In genomic region chr18:50312296-50313030, GRCh38 we compare ENCODE assay signal across 10 cellular contexts. TPM values are rescaled to one million over a fixed set of nuclear protein-coding genes. Genes with fewer than 3 reads are reported as not detected.
A peak's percentile ranks its signal among the peaks of the same experiment; 100 is the strongest.
DNase-seq lines count a peak whose midpoint lies in the region; ATAC-seq, FAIRE-seq and TF ChIP-seq lines count a peak whose summit lies in the region.
"Had no signal": no experiment of that assay in that cellular context is flagged by ENCODE, and none has a peak within 500 bp of the region (broad histone marks: within the 10 kb centered on the region; RNA-seq: fewer than 3 reads in every experiment).

No MANE protein-coding gene starts in this region.

- H3K4me3 Mint-ChIP-seq in IgD-negative memory B cell = peak overlapping the region; percentile 22 to 88 (median 59)

- peaks cover 38 to 62% (median 39%) of the 10 kb centered on the region in 3 donors for H3K4me1 Mint-ChIP-seq in IgD-negative memory B cell

- H3K4me2 ChIP-seq in HepG2 (ENCODE audit: low read depth, low read length) = peak overlapping the region; percentile 0; the same call in 1 of the 2 replicates

- peak overlapping the region; percentile 6 to 78 (median 32) for H3K27ac Mint-ChIP-seq in IgD-negative memory B cell

- H3K9ac ChIP-seq in HepG2 (ENCODE audit: insufficient read depth, low read depth, low read length) = no peak overlapping the region

- H3K27ac ChIP-seq in HepG2 (ENCODE audit: extremely low read length, insufficient read depth, low read length) = no peak overlapping the region
- H3K27ac ChIP-seq in right lobe of liver = peak overlapping the region in 1 of 3 donors; percentile 10

- no peak for TF ChIP-seq RAD21 in HepG2 (CRISPR knock-in tag; IDR thresholded peaks at IDR 0.05)

- no peak for TF ChIP-seq POLR2A in HepG2 (IDR thresholded peaks at IDR 0.05; ENCODE audit: insufficient read depth in 1 of 2, low read depth in 2 of 2, low read length in 2 of 2)
- no peak for TF ChIP-seq POLR2A in right lobe of liver (IDR thresholded peaks at IDR 0.05)

- peaks cover 4% of the 10 kb centered on the region for H3K27me3 Mint-ChIP-seq in IgD-negative memory B cell

- in situ Hi-C loops in HepG2 (cut with HindIII; ENCODE audit: extremely low pct_ligation_motif_present, low pct_unique_long_range_greater_than_20kb) = no loop called here

- no peak for FAIRE-seq in HepG2 (lab: Jason Lieb, UNC)
- FAIRE-seq in HTR-8/SVneo (lab: Jason Lieb, UNC) = no peak

- TF ChIP-seq EP300 in HepG2 (IDR thresholded peaks at IDR 0.05; ENCODE audit: low read depth in 2 of 2, low read length in 2 of 2) (no peak), HepG2 (CRISPR knock-in tag; IDR thresholded peaks at IDR 0.05; ENCODE audit: borderline replicate concordance) (no peak)

- H3K36me3 ChIP-seq in HepG2 (replicated peaks in 1 of 2; ENCODE audit: control insufficient read depth in 1 of 2, insufficient read depth in 2 of 2, low read length in 2 of 2) = no peaks in the 10 kb centered on the region
- no peaks in the 10 kb centered on the region for H3K36me3 ChIP-seq in right lobe of liver

- no peaks in the 10 kb centered on the region for H3K79me2 ChIP-seq in HepG2 (ENCODE audit: insufficient read depth, low read length)

- intact Hi-C loops in HepG2 (cut with micrococcal nuclease; ENCODE audit: unreplicated experiment) (no loop called here), right lobe of liver (cut with DNase I) (no loop called here)

- H3K9me3 Mint-ChIP-seq in IgD-negative memory B cell = peaks cover 0 to 5% (median 0%) of the 10 kb centered on the region in 3 donors

- H4K20me1 ChIP-seq in HepG2 (ENCODE audit: insufficient read depth, low read length) = no peaks in the 10 kb centered on the region

- WGBS in HepG2 (ENCODE audit: low lambda C conversion rate) = 42% methylated on average over 7 of the region's 7 CpGs
- WGBS in right lobe of liver (ENCODE audit: insufficient coverage, low coverage, low lambda C conversion rate, missing lambda C conversion rate) = 79% methylated on average over 7 of the region's 7 CpGs

- peaks cover 44% of the 10 kb centered on the region for H3K4me1 ChIP-seq in HepG2 (ENCODE audit: insufficient read depth, low read length)
- H3K4me1 ChIP-seq in right lobe of liver = peaks cover 0 to 41% (median 5%) of the 10 kb centered on the region in 4 donors

- H3K36me3 Mint-ChIP-seq in IgD-negative memory B cell = no peaks in the 10 kb centered on the region

- ATAC-seq in HepG2 = no peak
- ATAC-seq in right lobe of liver = no peak
- peak; percentile 71 for ATAC-seq in HG02852 (IDR thresholded peaks at IDR 0.05; ENCODE audit: unreplicated experiment)

- POLR2A ChIA-PET in HepG2 (lab: Yijun Ruan, JAX) = no interaction called here

- no peak for TF ChIP-seq CTCF in HepG2 (CRISPR knock-in tag; IDR thresholded peaks at IDR 0.05)
- no peak for TF ChIP-seq CTCF in right lobe of liver (IDR thresholded peaks at IDR 0.05)

- DNase-seq in HepG2 (ENCODE audit: low spot score) = no peak
- DNase-seq in right lobe of liver = no peak
- no peak for DNase-seq in DMS 273 (lab: John Stamatoyannopoulos, UW; ENCODE audit: unreplicated experiment)
- no peak for DNase-seq in NCI-H2227 treated with DMSO at 0.1 percent for 48 hours (lab: John Stamatoyannopoulos, UW)
- DNase-seq in stimulated activated CD4-positive, alpha-beta T cell treated with anti-CD3 and anti-CD28 coated beads, Interleukin-12 subunit alpha, Interleukin-12 subunit beta, amount 100 ng/mL, for 4 hours = no peak
- DNase-seq in HTR-8/SVneo (ENCODE audit: insufficient read length, low spot score) = no peak
- DNase-seq: 8988T; activated naive CD4-positive, alpha-beta T cell had no signal

- no TSS peak for BruUV-seq in HepG2 (replicated peaks; lab: Mats Ljungman, UMichigan)

- H2AFZ ChIP-seq in HepG2 (ENCODE audit: low read length) = no peak overlapping the region

- H3K9me3 ChIP-seq in HepG2 (ENCODE audit: low read length) (no peaks in the 10 kb centered on the region), right lobe of liver (no peaks in the 10 kb centered on the region)

- CTCF ChIA-PET in HepG2 (lab: Yijun Ruan, JAX; ENCODE audit: low intra/inter-chr PET ratio, low total read pairs) = no interaction called here

- no peak overlapping the region for H3K4me3 ChIP-seq in HepG2 (replicated peaks in 1 of 3; ENCODE audit: insufficient read depth in 1 of 3, low read depth in 2 of 3, low read length in 3 of 3)
- H3K4me3 ChIP-seq in right lobe of liver = no peak overlapping the region

- H3K27me3 ChIP-seq in HepG2 (ENCODE audit: control insufficient read depth in 1 of 2, insufficient read depth in 2 of 2, low read length in 2 of 2) (no peaks in the 10 kb centered on the region), right lobe of liver (no peaks in the 10 kb centered on the region)

RNA-seq across cellular contexts. Expression of gene CXXC1, which starts 25.0 kb away (rescaled TPM):
- 29.8 and 32.9 TPM in 2 replicates for total RNA-seq in HepG2 (2016; rRNA removed; fragmentation: Illumina TruSeq; extraction: Trizol)
- total RNA-seq in HepG2 (2016; cell fraction: cytosol; rRNA removed; fragmentation: Illumina TruSeq; extraction: Trizol; ENCODE audit: low read depth) = 5.2 and 6.1 TPM in 2 replicates
- 27.2 and 40.8 TPM in 2 replicates for total RNA-seq in HepG2 (2016; cell fraction: insoluble cytoplasmic fraction; rRNA removed; fragmentation: Illumina TruSeq; extraction: Trizol)
- 16.4 and 17.8 TPM in 2 replicates for total RNA-seq in HepG2 (2016; cell fraction: membrane; rRNA removed; fragmentation: Illumina TruSeq; extraction: Trizol)
- 26.0 and 29.7 TPM in 2 replicates for total RNA-seq in HepG2 (2016; cell fraction: nucleus; rRNA removed; fragmentation: Illumina TruSeq; extraction: Trizol)
- 39.0 and 39.8 TPM in 2 replicates for polyA plus RNA-seq in HepG2 (2011; rRNA removed)
- 29.5 and 48.9 TPM in 2 replicates for polyA plus RNA-seq in HepG2 (2011; cell fraction: cytosol; rRNA removed)
- 324 and 455 TPM in 2 replicates for polyA plus RNA-seq in HepG2 (2011; cell fraction: nucleus; rRNA removed)
- 22.4 and 34.0 TPM in 2 replicates for polyA plus RNA-seq in HepG2 (2012)
- polyA plus RNA-seq in HepG2 (2016; cell fraction: cytosol; fragmentation: Illumina TruSeq; extraction: Trizol; ENCODE audit: low read depth) = 4.1 and 5.9 TPM in 2 replicates
- polyA plus RNA-seq in HepG2 (2016; cell fraction: insoluble cytoplasmic fraction; fragmentation: Illumina TruSeq; extraction: Trizol; ENCODE audit: low read depth) = 25.7 and 37.2 TPM in 2 replicates
- polyA plus RNA-seq in HepG2 (2016; cell fraction: membrane; fragmentation: Illumina TruSeq; extraction: Trizol; ENCODE audit: low read depth) = 14.3 and 15.5 TPM in 2 replicates
- polyA plus RNA-seq in HepG2 (2016; cell fraction: nucleus; fragmentation: Illumina TruSeq; extraction: Trizol; ENCODE audit: insufficient read depth, low read depth) = 119 and 130 TPM in 2 replicates
- 42.0 and 46.9 TPM in 2 replicates for polyA minus RNA-seq in HepG2 (2011; rRNA and poly(A)+ RNA removed; ENCODE audit: low replicate concordance)
- polyA minus RNA-seq in HepG2 (2011; cell fraction: cytosol; rRNA and poly(A)+ RNA removed) = 8.7 and 10.1 TPM in 2 replicates
- polyA minus RNA-seq in HepG2 (2011; cell fraction: nucleus; rRNA and poly(A)+ RNA removed) = 27.0 and 29.1 TPM in 2 replicates
- total RNA-seq in right lobe of liver = 10 to 100 TPM; 16.4 to 34.9 (median 26.1) TPM
- 98.6 TPM for polyA plus RNA-seq in IgD-negative memory B cell

RNA-seq across cellular contexts. Expression of gene MBD1, which starts 31.1 kb away (rescaled TPM):
- 15.2 and 25.5 TPM in 2 replicates for total RNA-seq in HepG2 (2016; rRNA removed; fragmentation: Illumina TruSeq; extraction: Trizol)
- total RNA-seq in HepG2 (2016; cell fraction: cytosol; rRNA removed; fragmentation: Illumina TruSeq; extraction: Trizol; ENCODE audit: low read depth) = 5.6 and 7.6 TPM in 2 replicates
- 13.1 and 25.2 TPM in 2 replicates for total RNA-seq in HepG2 (2016; cell fraction: insoluble cytoplasmic fraction; rRNA removed; fragmentation: Illumina TruSeq; extraction: Trizol)
- total RNA-seq in HepG2 (2016; cell fraction: membrane; rRNA removed; fragmentation: Illumina TruSeq; extraction: Trizol) = 13.7 and 14.8 TPM in 2 replicates
- 34.3 TPM in 2 replicates for total RNA-seq in HepG2 (2016; cell fraction: nucleus; rRNA removed; fragmentation: Illumina TruSeq; extraction: Trizol)
- 28.6 and 31.3 TPM in 2 replicates for polyA plus RNA-seq in HepG2 (2011; rRNA removed)
- polyA plus RNA-seq in HepG2 (2011; cell fraction: cytosol; rRNA removed) = 16.1 and 23.4 TPM in 2 replicates
- 145 and 153 TPM in 2 replicates for polyA plus RNA-seq in HepG2 (2011; cell fraction: nucleus; rRNA removed)
- polyA plus RNA-seq in HepG2 (2012) = 15.5 and 18.8 TPM in 2 replicates
- 4.3 and 4.6 TPM in 2 replicates for polyA plus RNA-seq in HepG2 (2016; cell fraction: cytosol; fragmentation: Illumina TruSeq; extraction: Trizol; ENCODE audit: low read depth)
- 15.4 and 19.3 TPM in 2 replicates for polyA plus RNA-seq in HepG2 (2016; cell fraction: insoluble cytoplasmic fraction; fragmentation: Illumina TruSeq; extraction: Trizol; ENCODE audit: low read depth)
- polyA plus RNA-seq in HepG2 (2016; cell fraction: membrane; fragmentation: Illumina TruSeq; extraction: Trizol; ENCODE audit: low read depth) = 8.7 and 8.9 TPM in 2 replicates
- polyA plus RNA-seq in HepG2 (2016; cell fraction: nucleus; fragmentation: Illumina TruSeq; extraction: Trizol; ENCODE audit: insufficient read depth, low read depth) = 54.5 and 56.4 TPM in 2 replicates
- polyA minus RNA-seq in HepG2 (2011; rRNA and poly(A)+ RNA removed; ENCODE audit: low replicate concordance) = 45.6 and 63.7 TPM in 2 replicates
- 12.0 and 13.2 TPM in 2 replicates for polyA minus RNA-seq in HepG2 (2011; cell fraction: cytosol; rRNA and poly(A)+ RNA removed)
- polyA minus RNA-seq in HepG2 (2011; cell fraction: nucleus; rRNA and poly(A)+ RNA removed) = 56.3 and 64.5 TPM in 2 replicates
- total RNA-seq in right lobe of liver = 10 to 100 TPM; 29.7 to 32.4 (median 30.7) TPM
- 42.6 TPM for polyA plus RNA-seq in IgD-negative memory B cell

RNA-seq across cellular contexts. Expression of gene CFAP53, which starts 46.2 kb away (rescaled TPM):
- total RNA-seq in HepG2 (2016; rRNA removed; fragmentation: Illumina TruSeq; extraction: Trizol) (0.07 TPM in 1 of 2 replicates, not detected in the other), right lobe of liver (under 1 TPM in 3 of 6 experiments, not detected in 3; 0.13 to 0.17 (median 0.14) TPM)
- total RNA-seq in HepG2 (2016; cell fraction: cytosol; rRNA removed; fragmentation: Illumina TruSeq; extraction: Trizol; ENCODE audit: low read depth) = 0.09 TPM in 1 of 2 replicates, not detected in the other
- 0.09 and 0.13 TPM in 2 replicates for total RNA-seq in HepG2 (2016; cell fraction: insoluble cytoplasmic fraction; rRNA removed; fragmentation: Illumina TruSeq; extraction: Trizol)
- not detected in 2 replicates for total RNA-seq in HepG2 (2016; cell fraction: membrane; rRNA removed; fragmentation: Illumina TruSeq; extraction: Trizol)
- 0.28 TPM in 1 of 2 replicates, not detected in the other for total RNA-seq in HepG2 (2016; cell fraction: nucleus; rRNA removed; fragmentation: Illumina TruSeq; extraction: Trizol)
- polyA plus RNA-seq in HepG2 (2011; rRNA removed) (0.05 TPM in 2 replicates), IgD-negative memory B cell (not detected)
- polyA plus RNA-seq in HepG2 (2011; cell fraction: cytosol; rRNA removed) = 0.03 and 0.04 TPM in 2 replicates
- 0.07 TPM in 1 of 2 replicates, not detected in the other for polyA plus RNA-seq in HepG2 (2011; cell fraction: nucleus; rRNA removed)
- 0.07 and 0.11 TPM in 2 replicates for polyA plus RNA-seq in HepG2 (2012)
- 0.09 and 0.11 TPM in 2 replicates for polyA plus RNA-seq in HepG2 (2016; cell fraction: cytosol; fragmentation: Illumina TruSeq; extraction: Trizol; ENCODE audit: low read depth)
- polyA plus RNA-seq in HepG2 (2016; cell fraction: insoluble cytoplasmic fraction; fragmentation: Illumina TruSeq; extraction: Trizol; ENCODE audit: low read depth) = not detected in 2 replicates
- polyA plus RNA-seq in HepG2 (2016; cell fraction: membrane; fragmentation: Illumina TruSeq; extraction: Trizol; ENCODE audit: low read depth) = not detected in 2 replicates
- polyA plus RNA-seq in HepG2 (2016; cell fraction: nucleus; fragmentation: Illumina TruSeq; extraction: Trizol; ENCODE audit: insufficient read depth, low read depth) = not detected in 2 replicates
- polyA minus RNA-seq in HepG2 (2011; rRNA and poly(A)+ RNA removed; ENCODE audit: low replicate concordance) = 0.12 TPM in 1 of 2 replicates, not detected in the other
- not detected in 2 replicates for polyA minus RNA-seq in HepG2 (2011; cell fraction: cytosol; rRNA and poly(A)+ RNA removed)
- polyA minus RNA-seq in HepG2 (2011; cell fraction: nucleus; rRNA and poly(A)+ RNA removed) = 0.52 TPM in 1 of 2 replicates, not detected in the other
